In the genomic region with DNA sequence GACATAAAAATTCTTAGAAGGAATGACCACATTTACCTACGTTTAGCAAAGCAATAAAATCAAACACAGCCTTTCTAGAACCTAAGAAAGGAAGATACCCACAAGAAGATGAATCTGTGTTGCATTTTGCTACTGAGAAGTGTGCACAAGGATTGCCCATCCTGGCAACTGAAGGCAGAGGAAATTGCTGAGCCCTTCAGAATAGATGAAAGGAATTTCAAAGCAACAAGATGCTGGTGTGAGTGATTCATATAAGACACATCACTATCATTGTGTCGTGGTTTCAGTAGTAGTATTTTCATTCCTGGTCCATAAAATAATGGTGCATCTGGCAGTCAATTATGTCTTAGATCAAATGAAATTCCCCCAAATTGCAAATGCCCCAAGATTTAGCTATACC, we compare ENCODE assay signal across 1 cellular context.
TF ChIP-seq lines count a peak whose summit lies in the region.

No MANE protein-coding gene starts in this region.

TF ChIP-seq in IMR-90, 13 proteins besides CTCF, POLR2A, EP300 and RAD21:
- TF ChIP-seq MAFK (IDR thresholded peaks at IDR 0.05; ENCODE audit: low read depth, low read length), result peak; percentile 42; the same call in 1 of the 2 replicates
- TF ChIP-seq, protein P1, sequence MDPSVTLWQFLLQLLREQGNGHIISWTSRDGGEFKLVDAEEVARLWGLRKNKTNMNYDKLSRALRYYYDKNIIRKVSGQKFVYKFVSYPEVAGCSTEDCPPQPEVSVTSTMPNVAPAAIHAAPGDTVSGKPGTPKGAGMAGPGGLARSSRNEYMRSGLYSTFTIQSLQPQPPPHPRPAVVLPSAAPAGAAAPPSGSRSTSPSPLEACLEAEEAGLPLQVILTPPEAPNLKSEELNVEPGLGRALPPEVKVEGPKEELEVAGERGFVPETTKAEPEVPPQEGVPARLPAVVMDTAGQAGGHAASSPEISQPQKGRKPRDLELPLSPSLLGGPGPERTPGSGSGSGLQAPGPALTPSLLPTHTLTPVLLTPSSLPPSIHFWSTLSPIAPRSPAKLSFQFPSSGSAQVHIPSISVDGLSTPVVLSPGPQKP (IDR thresholded peaks at IDR 0.05; ENCODE audit: borderline replicate concordance, low read depth, low read length), result no peak
- no peak for TF ChIP-seq MAZ (IDR thresholded peaks at IDR 0.05; ENCODE audit: borderline replicate concordance, low read depth, low read length)
- no peak for TF ChIP-seq RFX5 (IDR thresholded peaks at IDR 0.05; ENCODE audit: low read depth, low read length)
- TF ChIP-seq MXI1 (IDR thresholded peaks at IDR 0.05; ENCODE audit: borderline replicate concordance, low read depth, low read length), result no peak
- no peak for TF ChIP-seq RCOR1 (IDR thresholded peaks at IDR 0.05; ENCODE audit: insufficient replicate concordance, low read length)
- TF ChIP-seq, protein P2, sequence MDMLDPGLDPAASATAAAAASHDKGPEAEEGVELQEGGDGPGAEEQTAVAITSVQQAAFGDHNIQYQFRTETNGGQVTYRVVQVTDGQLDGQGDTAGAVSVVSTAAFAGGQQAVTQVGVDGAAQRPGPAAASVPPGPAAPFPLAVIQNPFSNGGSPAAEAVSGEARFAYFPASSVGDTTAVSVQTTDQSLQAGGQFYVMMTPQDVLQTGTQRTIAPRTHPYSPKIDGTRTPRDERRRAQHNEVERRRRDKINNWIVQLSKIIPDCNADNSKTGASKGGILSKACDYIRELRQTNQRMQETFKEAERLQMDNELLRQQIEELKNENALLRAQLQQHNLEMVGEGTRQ (IDR thresholded peaks at IDR 0.05; ENCODE audit: low read depth, low read length), result no peak
- no peak for TF ChIP-seq CEBPB (IDR thresholded peaks at IDR 0.05; ENCODE audit: low read depth, low read length)
- no peak for TF ChIP-seq FOS (IDR thresholded peaks at IDR 0.05; ENCODE audit: low read depth, low read length)
